ENCODE assay signal across 19 cellular contexts in the genomic region with DNA sequence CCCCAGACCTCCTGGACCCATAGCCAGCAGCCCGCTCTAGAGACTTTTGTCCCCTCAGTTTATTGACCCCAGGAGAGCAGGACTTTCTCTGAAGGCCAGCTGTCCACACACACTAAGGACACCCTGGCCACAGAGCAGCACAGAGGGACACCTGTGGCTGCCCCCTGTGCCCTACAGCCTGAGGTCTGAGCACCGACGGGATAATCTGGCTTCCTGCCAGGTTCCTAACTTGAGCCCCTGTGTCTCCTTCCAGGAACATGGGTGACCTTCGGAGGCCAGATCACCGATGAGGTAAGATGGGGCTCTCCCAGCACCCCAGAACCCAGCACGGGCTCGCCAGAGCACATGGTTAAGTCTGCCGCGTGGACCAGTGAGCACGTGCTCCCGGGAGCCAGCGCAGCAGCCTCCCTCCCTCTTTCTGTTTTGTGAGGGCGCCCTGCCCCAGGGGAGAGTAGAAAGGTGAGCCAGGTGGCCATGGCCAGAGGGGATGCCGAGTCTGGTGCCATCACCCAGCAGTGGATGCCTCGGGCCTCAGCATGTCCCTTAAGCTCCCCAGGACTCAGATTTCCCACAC.
"Had no signal": no experiment of that assay in that cellular context is flagged by ENCODE, and none has a peak within 500 bp of the region (broad histone marks: within the 10 kb centered on the region; RNA-seq: fewer than 3 reads in every experiment).

No MANE protein-coding gene starts in this region.

- DNase-seq: cortex of kidney; effector memory CD4-positive, alpha-beta T cell; heart left ventricle; hippocampal formation; kidney glomerular epithelial cell; naive thymus-derived CD8-positive, alpha-beta T cell; ovary; stimulated activated CD4-positive, alpha-beta T cell treated with anti-CD3 and anti-CD28 coated beads, Interleukin-4, amount 100 ng/mL, for 1 hour; stimulated activated CD8-positive, alpha-beta memory T cell treated with anti-CD3 and anti-CD28 coated beads, Interleukin-4, amount 100 ng/mL, for 48 hours; testis had no signal

- H3K9me3 ChIP-seq: heart left ventricle, mucosa of descending colon, ovary, testis, tibial nerve had no signal

- H3K27me3 ChIP-seq: heart left ventricle, ovary, testis, tibial nerve had no signal

- ATAC-seq: esophagus mucosa; heart left ventricle; mucosa of descending colon; naive thymus-derived CD8-positive, alpha-beta T cell; right cardiac atrium; stimulated activated effector memory CD8-positive, alpha-beta T cell treated with anti-CD3 and anti-CD28 coated beads, Interleukin-12 subunit alpha, Interleukin-12 subunit beta, amount 100 ng/mL, for 72 hours had no signal

- H3K36me3 ChIP-seq: ovary had no signal

- FAIRE-seq: endometrium, frontal cortex, islet of Langerhans had no signal

- H3K4me3 Mint-ChIP-seq: naive thymus-derived CD8-positive, alpha-beta T cell; stimulated activated effector memory CD8-positive, alpha-beta T cell treated with anti-CD3 and anti-CD28 coated beads, Interleukin-12 subunit alpha, Interleukin-12 subunit beta, amount 100 ng/mL, for 72 hours; stimulated activated naive CD8-positive, alpha-beta T cell treated with anti-CD3 and anti-CD28 coated beads, Interleukin-15, Interleukin-2, amounts not matched to agents 100 ng/mL and 50 ng/mL, for 24 hours had no signal

- H3K27me3 Mint-ChIP-seq: naive thymus-derived CD8-positive, alpha-beta T cell; stimulated activated naive CD8-positive, alpha-beta T cell treated with anti-CD3 and anti-CD28 coated beads, Interleukin-15, Interleukin-2, amounts not matched to agents 100 ng/mL and 50 ng/mL, for 24 hours had no signal

- H3K27ac Mint-ChIP-seq: naive thymus-derived CD8-positive, alpha-beta T cell; stimulated activated naive CD8-positive, alpha-beta T cell treated with anti-CD3 and anti-CD28 coated beads, Interleukin-15, Interleukin-2, amounts not matched to agents 100 ng/mL and 50 ng/mL, for 24 hours had no signal

- H3K4me3 ChIP-seq: heart left ventricle, mucosa of descending colon, ovary, testis, tibial nerve had no signal

- H3K27ac ChIP-seq: heart left ventricle, ovary, testis, tibial nerve had no signal

- H3K4me1 ChIP-seq: heart left ventricle, testis, tibial nerve had no signal

- H3K9me3 Mint-ChIP-seq: naive thymus-derived CD8-positive, alpha-beta T cell; stimulated activated effector memory CD8-positive, alpha-beta T cell treated with anti-CD3 and anti-CD28 coated beads, Interleukin-12 subunit alpha, Interleukin-12 subunit beta, amount 100 ng/mL, for 72 hours; stimulated activated naive CD8-positive, alpha-beta T cell treated with anti-CD3 and anti-CD28 coated beads, Interleukin-15, Interleukin-2, amounts not matched to agents 100 ng/mL and 50 ng/mL, for 24 hours had no signal
